23 cellular contexts compared by ENCODE assay signal in genomic region chr12:52920937-52921336, GRCh38. TPM values are rescaled to one million over a fixed set of nuclear protein-coding genes. Genes with fewer than 3 reads are reported as not detected.
DNase-seq lines count a peak whose midpoint lies in the region; ATAC-seq and TF ChIP-seq lines count a peak whose summit lies in the region.
"Had no signal": no experiment of that assay in that cellular context is flagged by ENCODE, and none has a peak within 500 bp of the region (broad histone marks: within the 10 kb centered on the region; RNA-seq: fewer than 3 reads in every experiment).

No MANE protein-coding gene starts in this region.

- DNase-seq in NCI-H748 (lab: John Stamatoyannopoulos, UW; ENCODE audit: unreplicated experiment): peak; percentile 49
- DNase-seq in NCI-H748 treated with DMSO at 0.1 percent for 48 hours (lab: John Stamatoyannopoulos, UW): no peak
- peak; percentile 63 for DNase-seq in NCI-H69 (lab: John Stamatoyannopoulos, UW)
- DNase-seq in hepatocyte (ENCODE audit: low spot score): peak; percentile 46
- no peak for DNase-seq in progenitor cell of endocrine pancreas (ENCODE audit: low spot score, unreplicated experiment)
- no peak for DNase-seq in stimulated activated naive CD4-positive, alpha-beta T cell treated with Interleukin-2 at 50 U/mL for 16 hours (lab: John Stamatoyannopoulos, UW)
- DNase-seq: activated CD8-positive, alpha-beta T cell treated with anti-CD3 and anti-CD28 coated beads for 36 hours; activated naive CD4-positive, alpha-beta T cell treated with anti-CD3 and anti-CD28 coated beads, Interleukin-2, amount 50 U/mL, for 16 hours; activated T-cell treated with anti-CD3 and anti-CD28 coated beads, Interleukin-2, amount 50 U/mL, for 1 hour; cerebellar nuclear complex; Kasumi-1; lower lobe of right lung; NCI-H1092 treated with DMSO at 0.1 percent for 48 hours; NCI-H2081 treated with DMSO at 0.1 percent for 48 hours; small intestine; stimulated activated CD4-positive, alpha-beta T cell treated with anti-CD3 and anti-CD28 coated beads, Interleukin-4, amount 100 ng/mL, for 4 hours; uterus had no signal

- H3K27ac ChIP-seq in hepatocyte: peak overlapping the region; percentile 6
- H3K27ac ChIP-seq: BLaER1 treated with 17β-estradiol and CSF1 and Interleukin-3, amounts not matched to agents 10 nM and 100 nM; lower lobe of right lung; prostate gland; uterus had no signal

- TF ChIP-seq CTCF in hepatocyte (IDR thresholded peaks at IDR 0.05; ENCODE audit: poor library complexity) (no peak), progenitor cell of endocrine pancreas (IDR thresholded peaks at IDR 0.05; ENCODE audit: unreplicated experiment) (no peak)

- no peaks in the 10 kb centered on the region for H3K36me3 Mint-ChIP-seq in progenitor cell of endocrine pancreas (ENCODE audit: insufficient read depth)
- H3K36me3 Mint-ChIP-seq in stimulated activated memory B cell treated with anti-CD40 and anti-IgM and Interleukin-4, amounts not matched to agents 10 μg/mL and 1 μg/mL and 100 μg/mL, for 72 hours: no peaks in the 10 kb centered on the region

- peaks cover 38% of the 10 kb centered on the region for H3K4me1 Mint-ChIP-seq in progenitor cell of endocrine pancreas (ENCODE audit: low read depth)
- H3K4me1 Mint-ChIP-seq in stimulated activated memory B cell treated with anti-CD40 and anti-IgM and Interleukin-4, amounts not matched to agents 10 μg/mL and 1 μg/mL and 100 μg/mL, for 72 hours: no peaks in the 10 kb centered on the region

- H3K4me3 Mint-ChIP-seq in progenitor cell of endocrine pancreas (ENCODE audit: low read depth): no peak overlapping the region
- no peak overlapping the region for H3K4me3 Mint-ChIP-seq in stimulated activated memory B cell treated with anti-CD40 and anti-IgM and Interleukin-4, amounts not matched to agents 10 μg/mL and 1 μg/mL and 100 μg/mL, for 72 hours
- H3K4me3 Mint-ChIP-seq: activated CD8-positive, alpha-beta T cell treated with anti-CD3 and anti-CD28 coated beads for 36 hours had no signal

- peaks cover 4% of the 10 kb centered on the region for H3K79me2 ChIP-seq in hepatocyte

- H3K4me1 ChIP-seq in hepatocyte (ENCODE audit: insufficient read depth): peaks cover 38% of the 10 kb centered on the region
- H3K4me1 ChIP-seq: BLaER1 treated with 17β-estradiol and CSF1 and Interleukin-3, amounts not matched to agents 10 nM and 100 nM had no signal

- no peaks in the 10 kb centered on the region for H3K9me3 Mint-ChIP-seq in progenitor cell of endocrine pancreas (ENCODE audit: low read depth)
- H3K9me3 Mint-ChIP-seq in stimulated activated memory B cell treated with anti-CD40 and anti-IgM and Interleukin-4, amounts not matched to agents 10 μg/mL and 1 μg/mL and 100 μg/mL, for 72 hours: peaks cover 4% of the 10 kb centered on the region
- H3K9me3 Mint-ChIP-seq: activated CD8-positive, alpha-beta T cell treated with anti-CD3 and anti-CD28 coated beads for 36 hours had no signal

- H3K36me3 ChIP-seq in hepatocyte (replicated peaks; ENCODE audit: insufficient read depth, low read depth): no peaks in the 10 kb centered on the region
- H3K36me3 ChIP-seq: BLaER1 treated with 17β-estradiol and CSF1 and Interleukin-3, amounts not matched to agents 10 nM and 100 nM; lower lobe of right lung; prostate gland; uterus had no signal

- no peak overlapping the region for H2AFZ ChIP-seq in hepatocyte

- H3K9me3 ChIP-seq in hepatocyte (ENCODE audit: low read depth): no peaks in the 10 kb centered on the region
- H3K9me3 ChIP-seq: lower lobe of right lung, prostate gland, uterus had no signal

- no peak overlapping the region for H3K4me3 ChIP-seq in hepatocyte
- H3K4me3 ChIP-seq: BLaER1 treated with 17β-estradiol and CSF1 and Interleukin-3, amounts not matched to agents 10 nM and 100 nM; lower lobe of right lung; prostate gland; uterus had no signal

- H3K4me2 ChIP-seq in hepatocyte: no peak overlapping the region
- H3K4me2 ChIP-seq: BLaER1 treated with 17β-estradiol and CSF1 and Interleukin-3, amounts not matched to agents 10 nM and 100 nM had no signal

- H3K9me2 ChIP-seq in hepatocyte (replicated peaks; ENCODE audit: insufficient read depth): no peaks in the 10 kb centered on the region

- no peak for ATAC-seq in stimulated activated memory B cell treated with anti-CD40 and anti-IgM and Interleukin-4, amounts not matched to agents 10 μg/mL and 1 μg/mL and 100 μg/mL, for 72 hours
- no peak for ATAC-seq in HG03280 (IDR thresholded peaks at IDR 0.05; ENCODE audit: unreplicated experiment)
- ATAC-seq: activated CD8-positive, alpha-beta T cell treated with anti-CD3 and anti-CD28 coated beads for 36 hours; HCT116; lower lobe of right lung had no signal

- no peaks in the 10 kb centered on the region for H3K27me3 Mint-ChIP-seq in progenitor cell of endocrine pancreas
- H3K27me3 Mint-ChIP-seq in stimulated activated memory B cell treated with anti-CD40 and anti-IgM and Interleukin-4, amounts not matched to agents 10 μg/mL and 1 μg/mL and 100 μg/mL, for 72 hours: peaks cover 16% of the 10 kb centered on the region
- H3K27me3 Mint-ChIP-seq: activated CD8-positive, alpha-beta T cell treated with anti-CD3 and anti-CD28 coated beads for 36 hours had no signal

- H3K27me3 ChIP-seq in hepatocyte: no peaks in the 10 kb centered on the region
- H3K27me3 ChIP-seq: BLaER1 treated with 17β-estradiol and CSF1 and Interleukin-3, amounts not matched to agents 10 nM and 100 nM; uterus had no signal

- H3K27ac Mint-ChIP-seq in progenitor cell of endocrine pancreas: peak overlapping the region; percentile 78
- H3K27ac Mint-ChIP-seq in stimulated activated memory B cell treated with anti-CD40 and anti-IgM and Interleukin-4, amounts not matched to agents 10 μg/mL and 1 μg/mL and 100 μg/mL, for 72 hours: no peak overlapping the region
- H3K27ac Mint-ChIP-seq: activated CD8-positive, alpha-beta T cell treated with anti-CD3 and anti-CD28 coated beads for 36 hours had no signal

- no peaks in the 10 kb centered on the region for H4K20me1 ChIP-seq in hepatocyte (ENCODE audit: insufficient read depth, poor library complexity, severe bottlenecking)
- H4K20me1 ChIP-seq: BLaER1 treated with 17β-estradiol and CSF1 and Interleukin-3, amounts not matched to agents 10 nM and 100 nM had no signal

RNA-seq across cellular contexts. Expression of gene KRT8, which starts 16.1 kb away (rescaled TPM):
- total RNA-seq in hepatocyte (1,376 and 1,381 TPM in 2 replicates), progenitor cell of endocrine pancreas (1,180 and 1,246 TPM in 2 replicates)
- polyA plus RNA-seq in hepatocyte: 2,058 and 2,283 TPM in 2 replicates
- total RNA-seq: SK-MEL-5 had no signal

RNA-seq across cellular contexts. Expression of gene KRT18, which starts 28.0 kb away (rescaled TPM):
- total RNA-seq in hepatocyte (676 and 753 TPM in 2 replicates), progenitor cell of endocrine pancreas (608 and 692 TPM in 2 replicates)
- 1,621 and 1,849 TPM in 2 replicates for polyA plus RNA-seq in hepatocyte

Comparison
In these comparisons a context has a peak if more than half of its experiments do, and no peak if none do; other contexts are left out.
1. DNase-seq: peak in NCI-H748 (single experiment), NCI-H69 (single experiment) and hepatocyte (single experiment); none in NCI-H748 treated with DMSO at 0.1 percent for 48 hours (single experiment), progenitor cell of endocrine pancreas (single experiment) and stimulated activated naive CD4-positive, alpha-beta T cell treated with Interleukin-2 at 50 U/mL for 16 hours (single experiment).